Comparison of ENCODE assay signal across 8 cellular contexts in the genomic region with DNA sequence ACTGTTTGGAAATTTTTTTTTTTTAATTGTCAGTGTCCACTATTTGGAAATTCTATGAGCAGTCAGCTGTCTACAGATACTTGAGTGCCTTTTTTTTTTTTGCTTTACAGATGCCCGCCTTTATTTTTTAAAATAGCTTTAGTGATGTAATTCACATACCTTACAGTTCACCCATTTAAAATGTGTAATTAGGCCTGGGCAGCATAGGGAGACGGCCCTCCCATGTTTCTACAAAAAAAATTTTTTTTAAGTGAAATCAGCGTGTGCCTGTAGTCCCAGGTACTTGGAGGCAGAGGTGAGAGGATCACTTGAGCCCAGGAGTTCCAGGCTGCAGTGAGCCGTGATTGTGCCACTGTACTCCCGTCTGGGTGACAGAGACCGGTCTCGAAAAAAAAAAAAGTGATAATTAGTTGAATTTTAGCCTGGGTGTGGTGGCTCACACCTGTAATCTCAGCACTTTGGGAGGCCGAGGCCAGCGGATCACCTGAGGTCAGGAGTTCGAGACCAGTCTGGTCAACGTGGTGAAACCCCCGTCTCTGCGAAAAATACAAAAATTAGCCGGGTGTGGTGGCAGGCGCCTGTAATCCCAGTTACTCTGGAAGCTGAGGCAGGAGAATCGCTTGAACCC. TPM values are rescaled to one million over a fixed set of nuclear protein-coding genes. Genes with fewer than 3 reads are reported as not detected.
DNase-seq lines count a peak whose midpoint lies in the region; ATAC-seq and TF ChIP-seq lines count a peak whose summit lies in the region.

No MANE protein-coding gene starts in this region.

- H4K20me1 ChIP-seq in GM23248 (ENCODE audit: insufficient read depth), result no peaks in the 10 kb centered on the region

- peak overlapping the region; percentile 96 for H3K9ac ChIP-seq in GM23248

- H3K4me3 ChIP-seq in GM23248 (peak overlapping the region; percentile 79), foreskin fibroblast (ENCODE audit: low read depth in 1 of 2, low read length in 2 of 2) (peak overlapping the region; percentile 61 to 64), skeletal muscle cell (ENCODE audit: low read depth, low read length) (peak overlapping the region; percentile 68)

- H3K36me3 ChIP-seq in GM23248 (ENCODE audit: low read depth), result no peaks in the 10 kb centered on the region

- in situ Hi-C loops in GM23248 (cut with MboI), result no loop called here

- peaks cover 30% of the 10 kb centered on the region for H3F3A ChIP-seq in GM23248 (ENCODE audit: insufficient read depth)

- H3K4me3 Mint-ChIP-seq in T-helper 17 cell, result peak overlapping the region; percentile 96

- TF ChIP-seq CTCF in foreskin fibroblast (IDR thresholded peaks at IDR 0.05; ENCODE audit: low read depth, low read length), result no peak

- H3K9me2 ChIP-seq in GM23248 (ENCODE audit: insufficient read depth), result no peaks in the 10 kb centered on the region

- H3K79me2 ChIP-seq in GM23248 (ENCODE audit: insufficient read depth), result peaks cover 73% of the 10 kb centered on the region

- H3K27ac Mint-ChIP-seq in T-helper 17 cell, result peak overlapping the region; percentile 99

- H3K27me3 Mint-ChIP-seq in T-helper 17 cell, result no peaks in the 10 kb centered on the region

- WGBS in GM23248 (ENCODE audit: low coverage in 1 of 2, low lambda C conversion rate in 2 of 2, missing lambda C conversion rate in 2 of 2), 2 experiments, result 88 to 89% methylated on average over 16 of the region's 16 CpGs

- no peaks in the 10 kb centered on the region for H3K36me3 Mint-ChIP-seq in T-helper 17 cell (ENCODE audit: low read depth)

- peak overlapping the region; percentile 97 for H3K27ac ChIP-seq in GM23248

- DNase-seq in GM23248 (peak; percentile 33), T-helper 17 cell (no peak), foreskin fibroblast (peak in 1 of 2 donors; percentile 30), skeletal muscle cell (ENCODE audit: low read depth) (no peak), Kasumi-1 (lab: John Stamatoyannopoulos, UW) (no peak), NOMO-1 treated with dmso at 0.1 percent for 144 hours (lab: John Stamatoyannopoulos, UW; ENCODE audit: unreplicated experiment) (no peak)
- DNase-seq in stimulated activated CD4-positive, alpha-beta T cell treated with anti-CD3 and anti-CD28 coated beads, Interleukin-4, amount 100 ng/mL, for 24 hours, result no peak

- peaks cover 21% of the 10 kb centered on the region for H3K4me1 Mint-ChIP-seq in T-helper 17 cell

- ATAC-seq in T-helper 17 cell (no peak), GM18867 (IDR thresholded peaks at IDR 0.05; ENCODE audit: unreplicated experiment) (no peak)

- peaks cover 14% of the 10 kb centered on the region; the same call in 1 of the 2 replicates for H3K4me1 ChIP-seq in GM23248 (ENCODE audit: insufficient read depth)

- H3K27me3 ChIP-seq in GM23248 (replicated peaks; ENCODE audit: insufficient read depth), result no peaks in the 10 kb centered on the region

- peak overlapping the region; percentile 64; the same call in 1 of the 2 replicates for H2AFZ ChIP-seq in GM23248

- H3K9me3 ChIP-seq in GM23248 (ENCODE audit: low read depth) (no peaks in the 10 kb centered on the region), T-helper 17 cell (ENCODE audit: control insufficient read depth, low read length, poor library complexity, severe bottlenecking) (no peaks in the 10 kb centered on the region)

- peak overlapping the region; percentile 100 for H3K4me2 ChIP-seq in GM23248 (ENCODE audit: unreplicated experiment)

RNA-seq across cellular contexts. Expression of a gene that starts 1.5 kb away (rescaled TPM):
- 5.3 and 20.5 TPM in 2 replicates for total RNA-seq in GM23248 (2014; rRNA removed; shearing (Covaris generic))
- 13.6 and 16.7 TPM in 2 replicates for polyA plus RNA-seq in GM23248 (2016; fragmentation: Nextera tagmentation; extraction: Ambion mirVana)
- total RNA-seq in T-helper 17 cell, result 10 to 100 TPM; 27.0 to 35.5 TPM
